Comparison of ENCODE assay signal across 11 cellular contexts in genomic region chr6:129647044-129647443, GRCh38.
DNase-seq lines count a peak whose midpoint lies in the region; ATAC-seq and TF ChIP-seq lines count a peak whose summit lies in the region.
"Had no signal": no experiment of that assay in that cellular context is flagged by ENCODE, and none has a peak within 500 bp of the region (broad histone marks: within the 10 kb centered on the region; RNA-seq: fewer than 3 reads in every experiment).

No MANE protein-coding gene starts in this region.

- H3K27ac ChIP-seq in ACC112 (ENCODE audit: low read depth, low read length): peak overlapping the region; percentile 81
- H3K27ac ChIP-seq in body of pancreas: peak overlapping the region; percentile 13 to 87 (median 79)
- H3K27ac ChIP-seq in lower lobe of right lung: no peak overlapping the region

- DNase-seq in body of pancreas (no peak), DMS 273 treated with DMSO at 0.1 percent for 48 hours (lab: John Stamatoyannopoulos, UW) (no peak), medulla oblongata (ENCODE audit: extremely low spot score) (no peak), lower lobe of right lung (no peak)
- no peak for DNase-seq in stimulated activated naive CD4-positive, alpha-beta T cell treated with Interleukin-2 at 50 U/mL for 16 hours (lab: John Stamatoyannopoulos, UW)
- DNase-seq: activated CD4-positive, alpha-beta T cell treated with anti-CD3 and anti-CD28 coated beads, Interleukin-2, amount 50 U/mL, for 1 hour; NCI-H1417 treated with DMSO at 0.1 percent for 48 hours; stimulated activated naive B cell treated with anti-CD40 and anti-IgM and Interleukin-4, amounts not matched to agents 10 μg/mL and 1 μg/mL and 100 μg/mL, for 72 hours had no signal

- no peaks in the 10 kb centered on the region for H3K9me3 ChIP-seq in body of pancreas
- no peaks in the 10 kb centered on the region for H3K9me3 ChIP-seq in lower lobe of right lung

- ATAC-seq in GM21381 (IDR thresholded peaks at IDR 0.05; ENCODE audit: unreplicated experiment) (peak; percentile 13), HG03045 (IDR thresholded peaks at IDR 0.05; ENCODE audit: unreplicated experiment) (peak; percentile 23), body of pancreas (no peak), lower lobe of right lung (no peak)
- ATAC-seq: stimulated activated naive B cell treated with anti-CD40 and anti-IgM and Interleukin-4, amounts not matched to agents 10 μg/mL and 1 μg/mL and 100 μg/mL, for 72 hours had no signal

- 66 to 75% methylated on average over 2 of the region's 2 CpGs for WGBS in body of pancreas, 2 donors

- H3K79me2 ChIP-seq in ACC112 (ENCODE audit: control insufficient read depth, insufficient read depth, low read length, unreplicated experiment): peaks cover 39% of the 10 kb centered on the region

- H3K27me3 ChIP-seq in ACC112 (ENCODE audit: insufficient read depth, low read length): no peaks in the 10 kb centered on the region
- no peaks in the 10 kb centered on the region for H3K27me3 ChIP-seq in body of pancreas
- no peaks in the 10 kb centered on the region for H3K27me3 ChIP-seq in lower lobe of right lung (ENCODE audit: low read depth)

- intact Hi-C loops in body of pancreas (cut with DNase I) (no loop called here), lower lobe of right lung (cut with DNase I) (no loop called here)

- H3K36me3 ChIP-seq in ACC112 (ENCODE audit: insufficient read depth, low read length) (no peaks in the 10 kb centered on the region), body of pancreas (replicated peaks in 1 of 2; ENCODE audit: insufficient read depth in 1 of 2, low read depth in 2 of 2) (no peaks in the 10 kb centered on the region), lower lobe of right lung (no peaks in the 10 kb centered on the region)

- no peak for TF ChIP-seq CTCF in body of pancreas (IDR thresholded peaks at IDR 0.05)
- TF ChIP-seq CTCF in lower lobe of right lung (IDR thresholded peaks at IDR 0.05): no peak

- no peak overlapping the region for H2AFZ ChIP-seq in ACC112 (ENCODE audit: low read length, unreplicated experiment)

- H3K4me1 ChIP-seq in ACC112 (ENCODE audit: control insufficient read depth, insufficient read depth, low read length, unreplicated experiment) (peaks cover 53% of the 10 kb centered on the region), body of pancreas (peaks cover 70% of the 10 kb centered on the region), lower lobe of right lung (peaks cover 57% of the 10 kb centered on the region)

- peak overlapping the region; percentile 70; the same call in 1 of the 2 replicates for H3K4me3 ChIP-seq in ACC112 (ENCODE audit: low read depth, low read length)
- no peak overlapping the region for H3K4me3 ChIP-seq in body of pancreas
- H3K4me3 ChIP-seq in lower lobe of right lung: no peak overlapping the region

- no peak for TF ChIP-seq POLR2A in body of pancreas (IDR thresholded peaks at IDR 0.05)

Comparison
In these comparisons a context has a peak if more than half of its experiments do, and no peak if none do; other contexts are left out.
1. ATAC-seq: peak in GM21381 (single experiment) and HG03045 (single experiment); none in body of pancreas (single experiment) and lower lobe of right lung (0 of 2).